ENCODE assay signal across 1 cellular context in the genomic region with DNA sequence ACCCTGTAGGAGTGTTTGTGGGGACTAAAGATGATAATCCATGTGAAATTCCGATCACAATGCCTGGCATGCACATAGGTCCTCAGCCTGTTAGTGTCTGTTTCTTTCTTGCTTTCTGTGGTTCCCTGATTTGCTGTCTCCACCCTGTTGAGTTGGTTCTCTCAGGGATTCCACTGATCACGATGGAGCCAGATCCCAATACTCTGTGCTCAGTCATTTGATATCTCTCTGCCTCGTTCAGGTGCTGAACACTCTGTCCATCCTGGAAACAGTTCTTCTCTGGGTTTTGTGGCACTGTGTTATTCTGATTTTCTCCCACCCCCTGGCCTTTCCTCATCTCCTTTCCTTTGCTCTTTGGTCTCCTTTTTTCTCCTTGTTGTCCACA.
TF ChIP-seq lines count a peak whose summit lies in the region.

No MANE protein-coding gene starts in this region.

TF ChIP-seq in A549, 52 proteins besides CTCF, POLR2A, EP300 and RAD21:
- TF ChIP-seq EHF (CRISPR knock-in tag; IDR thresholded peaks at IDR 0.05), result no peak
- TF ChIP-seq BHLHE40 (IDR thresholded peaks at IDR 0.05; ENCODE audit: low read depth, low read length), result no peak
- no peak for TF ChIP-seq MAFK (IDR thresholded peaks at IDR 0.05; ENCODE audit: partially characterized antibody)
- TF ChIP-seq HOXB5 (CRISPR knock-in tag; IDR thresholded peaks at IDR 0.05), result no peak
- no peak for TF ChIP-seq GATA3 (IDR thresholded peaks at IDR 0.05; ENCODE audit: borderline replicate concordance)
- no peak for TF ChIP-seq FOSL2 (IDR thresholded peaks at IDR 0.05)
- TF ChIP-seq FOSL2 (CRISPR knock-in tag; IDR thresholded peaks at IDR 0.05), result no peak
- TF ChIP-seq, protein P1, sequence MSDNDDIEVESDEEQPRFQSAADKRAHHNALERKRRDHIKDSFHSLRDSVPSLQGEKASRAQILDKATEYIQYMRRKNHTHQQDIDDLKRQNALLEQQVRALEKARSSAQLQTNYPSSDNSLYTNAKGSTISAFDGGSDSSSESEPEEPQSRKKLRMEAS (IDR thresholded peaks at IDR 0.05), result no peak
- no peak for TF ChIP-seq RCOR1 (IDR thresholded peaks at IDR 0.05; ENCODE audit: low read depth, low read length)
- TF ChIP-seq KDM1A (IDR thresholded peaks at IDR 0.05; ENCODE audit: low read depth), result no peak
- no peak for TF ChIP-seq ZSCAN20 (CRISPR knock-in tag; IDR thresholded peaks at IDR 0.05)
- no peak for TF ChIP-seq ESRRA (IDR thresholded peaks at IDR 0.05; ENCODE audit: borderline replicate concordance, low read length)
- TF ChIP-seq, protein P2, sequence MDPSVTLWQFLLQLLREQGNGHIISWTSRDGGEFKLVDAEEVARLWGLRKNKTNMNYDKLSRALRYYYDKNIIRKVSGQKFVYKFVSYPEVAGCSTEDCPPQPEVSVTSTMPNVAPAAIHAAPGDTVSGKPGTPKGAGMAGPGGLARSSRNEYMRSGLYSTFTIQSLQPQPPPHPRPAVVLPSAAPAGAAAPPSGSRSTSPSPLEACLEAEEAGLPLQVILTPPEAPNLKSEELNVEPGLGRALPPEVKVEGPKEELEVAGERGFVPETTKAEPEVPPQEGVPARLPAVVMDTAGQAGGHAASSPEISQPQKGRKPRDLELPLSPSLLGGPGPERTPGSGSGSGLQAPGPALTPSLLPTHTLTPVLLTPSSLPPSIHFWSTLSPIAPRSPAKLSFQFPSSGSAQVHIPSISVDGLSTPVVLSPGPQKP (IDR thresholded peaks at IDR 0.05; ENCODE audit: low read depth, low read length), result no peak
- TF ChIP-seq NR3C1 (IDR thresholded peaks at IDR 0.05), result no peak
- TF ChIP-seq HOXA7 (CRISPR knock-in tag; IDR thresholded peaks at IDR 0.05), result no peak
